ENCODE assay signal across 10 cellular contexts in genomic region chr20:9458075-9458818, GRCh38. TPM values are rescaled to one million over a fixed set of nuclear protein-coding genes. Genes with fewer than 3 reads are reported as not detected.
A peak's percentile ranks its signal among the peaks of the same experiment; 100 is the strongest.
DNase-seq lines count a peak whose midpoint lies in the region; ATAC-seq and TF ChIP-seq lines count a peak whose summit lies in the region.
"Had no signal": no experiment of that assay in that cellular context is flagged by ENCODE, and none has a peak within 500 bp of the region (broad histone marks: within the 10 kb centered on the region; RNA-seq: fewer than 3 reads in every experiment).

No MANE protein-coding gene starts in this region.

- peaks cover 0 to 11% (median 3%) of the 10 kb centered on the region in 7 donors for H3K9me3 Mint-ChIP-seq in CD14-positive monocyte
- H3K9me3 Mint-ChIP-seq in stimulated activated memory B cell treated with anti-CD40 and anti-IgM and Interleukin-4, amounts not matched to agents 10 μg/mL and 1 μg/mL and 100 μg/mL, for 72 hours = no peaks in the 10 kb centered on the region
- H3K9me3 Mint-ChIP-seq: dendritic cell treated with granulocyte-macrophage colony-stimulating factor and Interleukin-4, amounts not matched to agents 40 ng/mL and 50 ng/mL, for 4 days had no signal

- no peaks in the 10 kb centered on the region for H3K79me2 ChIP-seq in OCI-LY1 (ENCODE audit: insufficient read depth, low read length)

- peaks cover 0 to 7% of the 10 kb centered on the region in 2 donors for H3K36me3 Mint-ChIP-seq in CD14-positive monocyte
- H3K36me3 Mint-ChIP-seq in stimulated activated memory B cell treated with anti-CD40 and anti-IgM and Interleukin-4, amounts not matched to agents 10 μg/mL and 1 μg/mL and 100 μg/mL, for 72 hours = no peaks in the 10 kb centered on the region

- no peaks in the 10 kb centered on the region for H3F3A ChIP-seq in OCI-LY1 (ENCODE audit: insufficient read depth, low read length)

- peaks cover 48% of the 10 kb centered on the region for H3K4me1 Mint-ChIP-seq in CD14-positive monocyte
- no peaks in the 10 kb centered on the region for H3K4me1 Mint-ChIP-seq in stimulated activated memory B cell treated with anti-CD40 and anti-IgM and Interleukin-4, amounts not matched to agents 10 μg/mL and 1 μg/mL and 100 μg/mL, for 72 hours

- no peak overlapping the region for H3K27ac Mint-ChIP-seq in CD14-positive monocyte
- no peak overlapping the region for H3K27ac Mint-ChIP-seq in stimulated activated memory B cell treated with anti-CD40 and anti-IgM and Interleukin-4, amounts not matched to agents 10 μg/mL and 1 μg/mL and 100 μg/mL, for 72 hours
- H3K27ac Mint-ChIP-seq: dendritic cell treated with granulocyte-macrophage colony-stimulating factor and Interleukin-4, amounts not matched to agents 40 ng/mL and 50 ng/mL, for 4 days had no signal

- no peak overlapping the region for H3K27ac ChIP-seq in OCI-LY1 (ENCODE audit: low read depth, low read length, poor library complexity, severe bottlenecking)
- H3K27ac ChIP-seq: SK-N-MC had no signal

- H3K27me3 ChIP-seq in HAP-1 (ENCODE audit: low read depth) = no peaks in the 10 kb centered on the region
- no peaks in the 10 kb centered on the region for H3K27me3 ChIP-seq in OCI-LY1 (ENCODE audit: insufficient read depth, low read length)

- H3K4me3 Mint-ChIP-seq in CD14-positive monocyte = no peak overlapping the region
- no peak overlapping the region for H3K4me3 Mint-ChIP-seq in stimulated activated memory B cell treated with anti-CD40 and anti-IgM and Interleukin-4, amounts not matched to agents 10 μg/mL and 1 μg/mL and 100 μg/mL, for 72 hours
- H3K4me3 Mint-ChIP-seq: dendritic cell treated with granulocyte-macrophage colony-stimulating factor and Interleukin-4, amounts not matched to agents 40 ng/mL and 50 ng/mL, for 4 days had no signal

- no peak overlapping the region for H3K4me2 ChIP-seq in OCI-LY1 (ENCODE audit: low read length)

- H3K4me1 ChIP-seq in HAP-1 (no peaks in the 10 kb centered on the region), OCI-LY1 (ENCODE audit: insufficient read depth, low read length, severe bottlenecking) (no peaks in the 10 kb centered on the region)

- peaks cover 0 to 4% (median 3%) of the 10 kb centered on the region in 3 donors for H3K27me3 Mint-ChIP-seq in CD14-positive monocyte (ENCODE audit: low read depth in 3 of 3)
- no peaks in the 10 kb centered on the region for H3K27me3 Mint-ChIP-seq in stimulated activated memory B cell treated with anti-CD40 and anti-IgM and Interleukin-4, amounts not matched to agents 10 μg/mL and 1 μg/mL and 100 μg/mL, for 72 hours

- DNase-seq in CD14-positive monocyte (ENCODE audit: low spot score) (peak; percentile 47), HAP-1 (ENCODE audit: low spot score in 2 of 2) (peak; percentile 14 to 45), germinal center (ENCODE audit: low spot score) (peak; percentile 13), NCI-H345 treated with DMSO at 0.1 percent for 48 hours (lab: John Stamatoyannopoulos, UW; ENCODE audit: unreplicated experiment) (no peak), NCI-H1048 (lab: John Stamatoyannopoulos, UW) (no peak)

- H3K36me3 ChIP-seq in HAP-1 (replicated peaks) (no peaks in the 10 kb centered on the region), OCI-LY1 (ENCODE audit: insufficient read depth, low read length) (no peaks in the 10 kb centered on the region)

- H3K9ac ChIP-seq in OCI-LY1 (ENCODE audit: low read length) = no peak overlapping the region

- no peaks in the 10 kb centered on the region for H3K9me3 ChIP-seq in HAP-1
- H3K9me3 ChIP-seq in OCI-LY1 (ENCODE audit: low read length) = no peaks in the 10 kb centered on the region

- intact Hi-C loops in CD14-positive monocyte (cut with micrococcal nuclease) = loop anchor here in 1 of 2 donors (5.0 kb wide), 1 partner anchor 49 kb away; no protein-coding TSS in a partner anchor

- TF ChIP-seq CTCF in CD14-positive monocyte (IDR thresholded peaks at IDR 0.05) (peak; percentile 49), OCI-LY1 (IDR thresholded peaks at IDR 0.05; ENCODE audit: low read length) (peak; percentile 51; the same call in 1 of the 2 replicates)

- no peak for ATAC-seq in GM18517 (IDR thresholded peaks at IDR 0.05; ENCODE audit: unreplicated experiment)
- no peak for ATAC-seq in stimulated activated memory B cell treated with anti-CD40 and anti-IgM and Interleukin-4, amounts not matched to agents 10 μg/mL and 1 μg/mL and 100 μg/mL, for 72 hours

- H3K4me3 ChIP-seq in HAP-1 = no peak overlapping the region
- no peak overlapping the region for H3K4me3 ChIP-seq in OCI-LY1 (ENCODE audit: low read depth, low read length, poor library complexity, severe bottlenecking)
- H3K4me3 ChIP-seq: SK-N-MC had no signal

- no peaks in the 10 kb centered on the region for H3K9me2 ChIP-seq in OCI-LY1 (ENCODE audit: low read depth, low read length)

- in situ Hi-C loops in HAP-1 (cut with MboI; ENCODE audit: low sequenced_read_pairs) = no loop called here

- H4K20me1 ChIP-seq in OCI-LY1 (ENCODE audit: insufficient read depth, low read length) = no peaks in the 10 kb centered on the region

- no peak overlapping the region for H2AFZ ChIP-seq in OCI-LY1 (ENCODE audit: low read length)

RNA-seq across cellular contexts. Expression of gene LAMP5, which starts 56.1 kb away (rescaled TPM):
- 1 to 10 TPM; 1.5 to 2.6 TPM for polyA plus RNA-seq in CD14-positive monocyte

Comparison
In these comparisons a context has a peak if more than half of its experiments do, and no peak if none do; other contexts are left out.
1. DNase-seq: peak in CD14-positive monocyte (single experiment), HAP-1 (2 of 2) and germinal center (single experiment); none in NCI-H345 treated with DMSO at 0.1 percent for 48 hours (single experiment) and NCI-H1048 (single experiment).